ENCODE assay signal across 22 cellular contexts in genomic region chr7:716636-717035, GRCh38.
"Had no signal": no experiment of that assay in that cellular context is flagged by ENCODE, and none has a peak within 500 bp of the region (broad histone marks: within the 10 kb centered on the region; RNA-seq: fewer than 3 reads in every experiment).

No MANE protein-coding gene starts in this region.

- H3K27ac ChIP-seq: colonic mucosa, dorsolateral prefrontal cortex, esophagus squamous epithelium, gastrocnemius medialis, prostate gland, thyroid gland, upper lobe of right lung had no signal

- H3K27me3 Mint-ChIP-seq: stimulated activated naive CD8-positive, alpha-beta T cell treated with anti-CD3 and anti-CD28 coated beads, Interleukin-15, Interleukin-2, amounts not matched to agents 100 ng/mL and 50 ng/mL, for 24 hours had no signal

- DNase-seq: activated CD4-positive, alpha-beta memory T cell treated with anti-CD3 and anti-CD28 coated beads, Interleukin-2, amount 10 ng/mL, durations not matched to agents 7 days and 5 days; activated CD4-positive, alpha-beta T cell treated with anti-CD3 and anti-CD28 coated beads for 48 hours; activated CD4-positive, CD25-positive, alpha-beta regulatory T cell; activated naive CD4-positive, alpha-beta T cell treated with Interleukin-2 at 50 U/mL for 16 hours; amygdala; colonic mucosa; esophagus squamous epithelium; gastrocnemius medialis; left cardiac atrium; mesendoderm; mucosa of descending colon; stimulated activated CD4-positive, alpha-beta T cell treated with anti-CD3 and anti-CD28 coated beads, Interleukin-4, amount 100 ng/mL, for 4 hours; substantia nigra; T1000; thyroid gland; upper lobe of right lung had no signal

- FAIRE-seq: islet of Langerhans had no signal

- H3K4me1 ChIP-seq: colonic mucosa, gastrocnemius medialis, prostate gland, upper lobe of right lung had no signal

- H3K27me3 ChIP-seq: colonic mucosa, thyroid gland, upper lobe of right lung had no signal

- H3K9me3 ChIP-seq: colonic mucosa, gastrocnemius medialis, mucosa of descending colon, prostate gland, thyroid gland, upper lobe of right lung had no signal

- ATAC-seq: activated T-helper 17 cell treated with anti-CD3 and anti-CD28 coated beads, Interleukin-2, amount 50 U/mL, for 72 hours; gastrocnemius medialis; left cardiac atrium; mucosa of descending colon had no signal

- H3K27ac Mint-ChIP-seq: activated CD4-positive, alpha-beta memory T cell treated with anti-CD3 and anti-CD28 coated beads, Interleukin-2, amount 10 ng/mL, durations not matched to agents 7 days and 5 days; activated T-helper 17 cell treated with anti-CD3 and anti-CD28 coated beads, Interleukin-2, amount 50 U/mL, for 72 hours; stimulated activated naive CD8-positive, alpha-beta T cell treated with anti-CD3 and anti-CD28 coated beads, Interleukin-15, Interleukin-2, amounts not matched to agents 100 ng/mL and 50 ng/mL, for 24 hours had no signal

- H3K36me3 ChIP-seq: colonic mucosa, esophagus squamous epithelium, gastrocnemius medialis, prostate gland, thyroid gland, upper lobe of right lung had no signal

- H3K4me3 Mint-ChIP-seq: activated CD4-positive, alpha-beta memory T cell treated with anti-CD3 and anti-CD28 coated beads, Interleukin-2, amount 10 ng/mL, durations not matched to agents 7 days and 5 days; activated T-helper 17 cell treated with anti-CD3 and anti-CD28 coated beads, Interleukin-2, amount 50 U/mL, for 72 hours; neural crest cell; stimulated activated naive CD8-positive, alpha-beta T cell treated with anti-CD3 and anti-CD28 coated beads, Interleukin-15, Interleukin-2, amounts not matched to agents 100 ng/mL and 50 ng/mL, for 24 hours had no signal

- H3K4me3 ChIP-seq: colonic mucosa, dorsolateral prefrontal cortex, esophagus squamous epithelium, gastrocnemius medialis, mucosa of descending colon, prostate gland, thyroid gland, upper lobe of right lung had no signal
